In the genomic region with DNA sequence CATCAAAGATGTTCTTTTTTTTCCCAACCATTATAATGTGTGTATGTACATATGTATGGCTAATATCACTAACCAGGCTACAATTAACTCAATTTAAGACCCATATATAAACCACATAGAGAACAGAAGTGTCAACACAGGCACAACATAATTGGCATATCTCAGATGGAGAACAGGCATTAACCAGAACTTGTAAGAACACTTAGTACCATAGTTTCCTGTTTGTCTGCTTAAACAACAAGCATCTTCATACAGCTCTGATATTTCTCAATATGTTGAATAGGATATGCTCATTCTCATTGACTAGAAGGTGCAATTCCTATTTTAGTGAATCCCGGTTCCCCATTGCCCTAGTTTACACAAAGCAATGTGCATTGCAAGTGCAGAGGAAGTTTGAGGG, we compare ENCODE assay signal across 27 cellular contexts.
"Had no signal": no experiment of that assay in that cellular context is flagged by ENCODE, and none has a peak within 500 bp of the region (broad histone marks: within the 10 kb centered on the region; RNA-seq: fewer than 3 reads in every experiment).

No MANE protein-coding gene starts in this region.

- H3K27me3 Mint-ChIP-seq: naive B cell; progenitor cell of endocrine pancreas; stimulated activated naive CD8-positive, alpha-beta T cell treated with anti-CD3 and anti-CD28 coated beads, Interleukin-15, amount 100 ng/mL, for 72 hours had no signal

- H3K27me3 ChIP-seq: esophagus muscularis mucosa, foreskin keratinocyte, heart right ventricle, left lung, right lobe of liver, thyroid gland had no signal

- H3K4me3 Mint-ChIP-seq: mesothelial cell of epicardium; naive B cell; nephron progenitor cell; stimulated activated naive CD8-positive, alpha-beta T cell treated with anti-CD3 and anti-CD28 coated beads, Interleukin-15, amount 100 ng/mL, for 72 hours had no signal

- H3K4me1 Mint-ChIP-seq: naive B cell; stimulated activated naive CD8-positive, alpha-beta T cell treated with anti-CD3 and anti-CD28 coated beads, Interleukin-15, amount 100 ng/mL, for 72 hours had no signal

- H3K27ac ChIP-seq: coronary artery, esophagus muscularis mucosa, foreskin keratinocyte, heart right ventricle, left lung, parathyroid adenoma, right lobe of liver, thyroid gland had no signal

- H3K9me3 ChIP-seq: esophagus muscularis mucosa, heart right ventricle, left lung, mucosa of descending colon, right lobe of liver, thyroid gland had no signal

- H3K36me3 Mint-ChIP-seq: mesothelial cell of epicardium, naive B cell had no signal

- H3K9me3 Mint-ChIP-seq: mesothelial cell of epicardium; naive B cell; nephron progenitor cell; stimulated activated naive CD8-positive, alpha-beta T cell treated with anti-CD3 and anti-CD28 coated beads, Interleukin-15, amount 100 ng/mL, for 72 hours had no signal

- ATAC-seq: foreskin keratinocyte; left cardiac atrium; left lung; mucosa of descending colon; stimulated activated naive CD8-positive, alpha-beta T cell treated with anti-CD3 and anti-CD28 coated beads, Interleukin-15, amount 100 ng/mL, for 72 hours had no signal

- H3K27ac Mint-ChIP-seq: mesothelial cell of epicardium; naive B cell; nephron progenitor cell; progenitor cell of endocrine pancreas; stimulated activated naive CD8-positive, alpha-beta T cell treated with anti-CD3 and anti-CD28 coated beads, Interleukin-15, amount 100 ng/mL, for 72 hours had no signal

- H3K36me3 ChIP-seq: esophagus muscularis mucosa, heart right ventricle, left lung, right lobe of liver, thyroid gland had no signal

- H3K4me1 ChIP-seq: esophagus muscularis mucosa, foreskin keratinocyte, left lung, parathyroid adenoma, right lobe of liver, thyroid gland had no signal

- H3K4me3 ChIP-seq: coronary artery, esophagus muscularis mucosa, heart right ventricle, left lung, mucosa of descending colon, right lobe of liver, smooth muscle cell, thyroid gland had no signal

- DNase-seq: dermis blood vessel endothelial cell; effector memory CD4-positive, alpha-beta T cell; foreskin keratinocyte; glutamatergic neuron; heart right ventricle; hippocampal formation; left cardiac atrium; left lung; mesenchymal stem cell; mucosa of descending colon; naive B cell; nephron progenitor cell; right lobe of liver; stimulated activated CD4-positive, alpha-beta T cell treated with anti-CD3 and anti-CD28 coated beads, Interleukin-12 subunit alpha, Interleukin-12 subunit beta, amount 100 ng/mL, for 4 hours; stimulated activated CD4-positive, alpha-beta T cell treated with anti-CD3 and anti-CD28 coated beads, Interleukin-1b, Interleukin-23, amount 100 ng/mL, for 48 hours; stimulated activated CD4-positive, alpha-beta T cell treated with anti-CD3 and anti-CD28 coated beads, Interleukin-4, amount 100 ng/mL, for 1 hour; stimulated activated CD8-positive, alpha-beta memory T cell treated with anti-CD3 and anti-CD28 coated beads, Interleukin-4, amount 100 ng/mL, for 48 hours; stimulated activated naive CD4-positive, alpha-beta T cell; stimulated activated naive CD8-positive, alpha-beta T cell treated with anti-CD3 and anti-CD28 coated beads, Interleukin-15, amount 100 ng/mL, for 72 hours; thyroid gland; trophoblast cell had no signal
